22 cellular contexts compared by ENCODE assay signal in genomic region chr15:90449206-90449735, GRCh38.
DNase-seq lines count a peak whose midpoint lies in the region; ATAC-seq and TF ChIP-seq lines count a peak whose summit lies in the region.
"Had no signal": no experiment of that assay in that cellular context is flagged by ENCODE, and none has a peak within 500 bp of the region (broad histone marks: within the 10 kb centered on the region; RNA-seq: fewer than 3 reads in every experiment).

No MANE protein-coding gene starts in this region.

- H3K36me3 ChIP-seq in left lung (peaks cover 0 to 97% of the 10 kb centered on the region in 2 donors), breast epithelium (peaks cover 4% of the 10 kb centered on the region)

- peaks cover 36% of the 10 kb centered on the region for H3K36me3 Mint-ChIP-seq in activated naive CD4-positive, alpha-beta T cell treated with anti-CD3 and anti-CD28 coated beads, Interleukin-2, amount 50 U/mL, for 24 hours
- peaks cover 31% of the 10 kb centered on the region for H3K36me3 Mint-ChIP-seq in activated naive CD4-positive, alpha-beta T cell treated with anti-CD3 and anti-CD28 coated beads for 36 hours (ENCODE audit: low read depth)

- H3K27me3 ChIP-seq in left lung (no peaks in the 10 kb centered on the region), breast epithelium (no peaks in the 10 kb centered on the region)
- H3K27me3 ChIP-seq: hepatocyte, upper lobe of left lung had no signal

- intact Hi-C loops in activated naive CD4-positive, alpha-beta T cell treated with anti-CD3 and anti-CD28 coated beads for 36 hours (cut with micrococcal nuclease), result no loop called here
- intact Hi-C loops in left lung (cut with DNase I) (no loop called here), breast epithelium (cut with DNase I; ENCODE audit: low total_unique reads) (loop anchor here (10.0 kb wide), 1 partner anchor 1454 kb away; no protein-coding TSS in a partner anchor)

- ATAC-seq in left lung (peak; percentile 26), HG03439 (IDR thresholded peaks at IDR 0.05; ENCODE audit: unreplicated experiment) (no peak), GM19351 (IDR thresholded peaks at IDR 0.05; ENCODE audit: unreplicated experiment) (no peak)

- H3K4me3 ChIP-seq in astrocyte of the cerebellum (ENCODE audit: low read depth, low read length) (no peak overlapping the region), left lung (no peak overlapping the region), breast epithelium (no peak overlapping the region)
- H3K4me3 ChIP-seq: hepatocyte, upper lobe of left lung had no signal

- no peaks in the 10 kb centered on the region for H3K9me3 Mint-ChIP-seq in activated naive CD4-positive, alpha-beta T cell treated with anti-CD3 and anti-CD28 coated beads, Interleukin-2, amount 50 U/mL, for 24 hours
- no peaks in the 10 kb centered on the region for H3K9me3 Mint-ChIP-seq in activated naive CD4-positive, alpha-beta T cell treated with anti-CD3 and anti-CD28 coated beads for 36 hours
- H3K9me3 Mint-ChIP-seq: activated B cell treated with CpG ODN at 0.5 μM for 24 hours; CD14-positive monocyte; T-helper 1 cell treated with Interleukin-12 subunit alpha and Interleukin-12 subunit beta and Interleukin-4 antibody, amounts not matched to agents 30 μg/mL and 1 μg/mL, for 36 hours had no signal

- H3K27ac ChIP-seq in left lung (no peak overlapping the region), breast epithelium (no peak overlapping the region)
- H3K27ac ChIP-seq: hepatocyte, upper lobe of left lung had no signal

- no peaks in the 10 kb centered on the region for H3K27me3 Mint-ChIP-seq in activated naive CD4-positive, alpha-beta T cell treated with anti-CD3 and anti-CD28 coated beads, Interleukin-2, amount 50 U/mL, for 24 hours
- H3K27me3 Mint-ChIP-seq in activated naive CD4-positive, alpha-beta T cell treated with anti-CD3 and anti-CD28 coated beads for 36 hours (ENCODE audit: low read depth), result no peaks in the 10 kb centered on the region
- H3K27me3 Mint-ChIP-seq: activated B cell treated with CpG ODN at 0.5 μM for 24 hours had no signal

- TF ChIP-seq CTCF in astrocyte of the cerebellum (IDR thresholded peaks at IDR 0.05; ENCODE audit: low read depth, low read length, missing control alignments) (no peak), left lung (IDR thresholded peaks at IDR 0.05) (no peak), breast epithelium (IDR thresholded peaks at IDR 0.05) (no peak)

- H3K4me1 Mint-ChIP-seq in activated naive CD4-positive, alpha-beta T cell treated with anti-CD3 and anti-CD28 coated beads, Interleukin-2, amount 50 U/mL, for 24 hours, result no peaks in the 10 kb centered on the region
- no peaks in the 10 kb centered on the region for H3K4me1 Mint-ChIP-seq in activated naive CD4-positive, alpha-beta T cell treated with anti-CD3 and anti-CD28 coated beads for 36 hours (ENCODE audit: low read depth)
- H3K4me1 Mint-ChIP-seq: activated B cell treated with CpG ODN at 0.5 μM for 24 hours, CD14-positive monocyte had no signal

- H3K4me1 ChIP-seq in left lung, result no peaks in the 10 kb centered on the region
- H3K4me1 ChIP-seq in breast epithelium, result no peaks in the 10 kb centered on the region
- H3K4me1 ChIP-seq: upper lobe of left lung had no signal

- no peak overlapping the region for H3K4me3 Mint-ChIP-seq in activated naive CD4-positive, alpha-beta T cell treated with anti-CD3 and anti-CD28 coated beads, Interleukin-2, amount 50 U/mL, for 24 hours
- no peak overlapping the region for H3K4me3 Mint-ChIP-seq in activated naive CD4-positive, alpha-beta T cell treated with anti-CD3 and anti-CD28 coated beads for 36 hours
- H3K4me3 Mint-ChIP-seq: activated B cell treated with CpG ODN at 0.5 μM for 24 hours; CD14-positive monocyte; T-helper 1 cell treated with Interleukin-12 subunit alpha and Interleukin-12 subunit beta and Interleukin-4 antibody, amounts not matched to agents 30 μg/mL and 1 μg/mL, for 36 hours had no signal

- H3K9me3 ChIP-seq in left lung (no peaks in the 10 kb centered on the region), breast epithelium (no peaks in the 10 kb centered on the region)
- H3K9me3 ChIP-seq: upper lobe of left lung had no signal

- no peak for DNase-seq in activated naive CD4-positive, alpha-beta T cell treated with anti-CD3 and anti-CD28 coated beads for 36 hours
- DNase-seq in astrocyte of the cerebellum (ENCODE audit: low read depth) (peak; percentile 5), left lung (no peak), breast epithelium (ENCODE audit: low spot score in 2 of 2) (no peak), NCI-H1436 treated with DMSO at 0.1 percent for 48 hours (lab: John Stamatoyannopoulos, UW) (no peak)
- DNase-seq: activated B cell treated with CpG ODN at 0.5 μM for 24 hours; activated CD8-positive, alpha-beta memory T cell treated with anti-CD3 and anti-CD28 coated beads, Interleukin-2, amount 50 U/mL, for 48 hours; activated naive CD4-positive, alpha-beta T cell treated with anti-CD3 and anti-CD28 coated beads, Interleukin-2, amount 50 U/mL, for 16 hours; DMS53; effector memory CD4-positive, alpha-beta T cell; mesendoderm; NCI-H146; NCI-H226; SHP77 treated with DMSO at 0.1 percent for 48 hours; stimulated activated naive CD4-positive, alpha-beta T cell; upper lobe of left lung had no signal

- CTCF ChIA-PET in activated naive CD4-positive, alpha-beta T cell treated with anti-CD3 and anti-CD28 coated beads for 36 hours (lab: Charles Lee), result interaction anchor here (0.6 to 2.7 kb wide), 5 partner anchors 25 to 369 kb away, joined by 3 to 9 read pairs (median 5); no protein-coding TSS in a partner anchor

- in situ Hi-C loops in astrocyte of the cerebellum (cut with HindIII; ENCODE audit: low sequenced_read_pairs), result no loop called here

- H3K27ac Mint-ChIP-seq in activated naive CD4-positive, alpha-beta T cell treated with anti-CD3 and anti-CD28 coated beads, Interleukin-2, amount 50 U/mL, for 24 hours, result peak overlapping the region; percentile 18
- H3K27ac Mint-ChIP-seq in activated naive CD4-positive, alpha-beta T cell treated with anti-CD3 and anti-CD28 coated beads for 36 hours, result no peak overlapping the region
- H3K27ac Mint-ChIP-seq: activated B cell treated with CpG ODN at 0.5 μM for 24 hours; T-helper 1 cell treated with Interleukin-12 subunit alpha and Interleukin-12 subunit beta and Interleukin-4 antibody, amounts not matched to agents 30 μg/mL and 1 μg/mL, for 36 hours had no signal

- no peak for TF ChIP-seq POLR2A in breast epithelium (IDR thresholded peaks at IDR 0.05)
